Comparison of ENCODE assay signal across 21 cellular contexts in genomic region chr1:198643001-198643400, GRCh38. TPM values are rescaled to one million over a fixed set of nuclear protein-coding genes. Genes with fewer than 3 reads are reported as not detected.
DNase-seq lines count a peak whose midpoint lies in the region; ATAC-seq and TF ChIP-seq lines count a peak whose summit lies in the region.
"Had no signal": no experiment of that assay in that cellular context is flagged by ENCODE, and none has a peak within 500 bp of the region (broad histone marks: within the 10 kb centered on the region; RNA-seq: fewer than 3 reads in every experiment).

No MANE protein-coding gene starts in this region.

- peaks cover 54 to 61% of the 10 kb centered on the region in 2 donors for H3K36me3 Mint-ChIP-seq in CD14-positive monocyte
- H3K36me3 Mint-ChIP-seq in CD8-positive, alpha-beta memory T cell, result peaks cover 29 to 68% (median 30%) of the 10 kb centered on the region in 3 donors
- H3K36me3 Mint-ChIP-seq in activated CD8-positive, alpha-beta T cell treated with anti-CD3 and anti-CD28 coated beads for 36 hours (ENCODE audit: low read depth), result peaks cover 74% of the 10 kb centered on the region

- H3K9me3 Mint-ChIP-seq in CD14-positive monocyte, result no peaks in the 10 kb centered on the region
- H3K9me3 Mint-ChIP-seq in CD8-positive, alpha-beta memory T cell, result no peaks in the 10 kb centered on the region
- H3K9me3 Mint-ChIP-seq in activated CD8-positive, alpha-beta T cell treated with anti-CD3 and anti-CD28 coated beads for 36 hours, result no peaks in the 10 kb centered on the region

- intact Hi-C loops in CD14-positive monocyte (cut with micrococcal nuclease), result loop anchor here (5.0 kb wide), 1 partner anchor 39 kb away; no protein-coding TSS in a partner anchor
- intact Hi-C loops in activated CD8-positive, alpha-beta T cell treated with anti-CD3 and anti-CD28 coated beads for 36 hours (cut with micrococcal nuclease), result no loop called here
- intact Hi-C loops in lower lobe of right lung (cut with DNase I), result no loop called here

- no peaks in the 10 kb centered on the region for H3K9me3 ChIP-seq in CD8-positive, alpha-beta memory T cell (ENCODE audit: low read length)
- H3K9me3 ChIP-seq in lower lobe of right lung (no peaks in the 10 kb centered on the region), suprapubic skin (no peaks in the 10 kb centered on the region)
- H3K9me3 ChIP-seq: body of pancreas, tibial artery had no signal

- TF ChIP-seq POLR2A in suprapubic skin (IDR thresholded peaks at IDR 0.05), result no peak

- peak overlapping the region; percentile 55 to 97 (median 93) for H3K27ac Mint-ChIP-seq in CD14-positive monocyte
- H3K27ac Mint-ChIP-seq in CD8-positive, alpha-beta memory T cell, result peak overlapping the region; percentile 87 to 99 (median 92)
- peak overlapping the region; percentile 97 for H3K27ac Mint-ChIP-seq in activated CD8-positive, alpha-beta T cell treated with anti-CD3 and anti-CD28 coated beads for 36 hours

- peaks cover 58% of the 10 kb centered on the region for H3K4me1 Mint-ChIP-seq in CD14-positive monocyte
- peaks cover 40 to 61% (median 42%) of the 10 kb centered on the region in 3 donors for H3K4me1 Mint-ChIP-seq in CD8-positive, alpha-beta memory T cell
- peaks cover 24% of the 10 kb centered on the region for H3K4me1 Mint-ChIP-seq in activated CD8-positive, alpha-beta T cell treated with anti-CD3 and anti-CD28 coated beads for 36 hours (ENCODE audit: low read depth)

- no peak for TF ChIP-seq CTCF in CD14-positive monocyte (IDR thresholded peaks at IDR 0.05)
- TF ChIP-seq CTCF in activated CD8-positive, alpha-beta T cell treated with anti-CD3 and anti-CD28 coated beads for 36 hours (IDR thresholded peaks at IDR 0.05), result no peak
- TF ChIP-seq CTCF in lower lobe of right lung (IDR thresholded peaks at IDR 0.05), result no peak
- no peak for TF ChIP-seq CTCF in suprapubic skin (IDR thresholded peaks at IDR 0.05)

- no peaks in the 10 kb centered on the region for H3K27me3 Mint-ChIP-seq in CD14-positive monocyte (ENCODE audit: low read depth in 3 of 3)
- H3K27me3 Mint-ChIP-seq in CD8-positive, alpha-beta memory T cell, result no peaks in the 10 kb centered on the region
- H3K27me3 Mint-ChIP-seq in activated CD8-positive, alpha-beta T cell treated with anti-CD3 and anti-CD28 coated beads for 36 hours, result no peaks in the 10 kb centered on the region

- H3K36me3 ChIP-seq in CD8-positive, alpha-beta memory T cell (ENCODE audit: insufficient read depth, low read length), result peaks cover 27% of the 10 kb centered on the region
- H3K36me3 ChIP-seq in lower lobe of right lung, result no peaks in the 10 kb centered on the region
- H3K36me3 ChIP-seq in suprapubic skin, result no peaks in the 10 kb centered on the region
- H3K36me3 ChIP-seq: tibial artery had no signal

- peak overlapping the region; percentile 82 to 92 for H3K4me3 Mint-ChIP-seq in CD14-positive monocyte
- H3K4me3 Mint-ChIP-seq in CD8-positive, alpha-beta memory T cell, result peak overlapping the region; percentile 85 to 96 (median 91)
- H3K4me3 Mint-ChIP-seq in activated CD8-positive, alpha-beta T cell treated with anti-CD3 and anti-CD28 coated beads for 36 hours, result peak overlapping the region; percentile 86

- CTCF ChIA-PET in CD8-positive, alpha-beta memory T cell (lab: Charles Lee), result no interaction called here
- CTCF ChIA-PET in activated CD8-positive, alpha-beta T cell treated with anti-CD3 and anti-CD28 coated beads for 36 hours (lab: Charles Lee), result no interaction called here

- no peak for DNase-seq in CD14-positive monocyte (ENCODE audit: low spot score)
- DNase-seq in CD8-positive, alpha-beta memory T cell, result no peak
- no peak for DNase-seq in activated CD8-positive, alpha-beta T cell treated with anti-CD3 and anti-CD28 coated beads for 36 hours
- DNase-seq in lower lobe of right lung, result no peak
- no peak for DNase-seq in stimulated activated CD4-positive, alpha-beta T cell treated with anti-CD3 and anti-CD28 coated beads, Interleukin-4, amount 100 ng/mL, for 4 hours
- DNase-seq in putamen (ENCODE audit: low spot score), result no peak
- DNase-seq in suprapubic skin (ENCODE audit: low spot score in 2 of 2), result no peak
- DNase-seq: activated CD4-positive, CD25-positive, alpha-beta regulatory T cell treated with anti-CD3 and anti-CD28 coated beads, Interleukin-2, amount 50 U/mL, for 72 hours; body of pancreas; cortex of kidney; foreskin melanocyte; left colon; MV-4-11; NCI-H2029 treated with DMSO at 0.1 percent for 48 hours; NCI-H524; SIG-M5; stimulated activated CD4-positive, alpha-beta T cell treated with anti-CD3 and anti-CD28 coated beads, Interleukin-4, amount 100 ng/mL, for 24 hours; stimulated activated CD8-positive, alpha-beta memory T cell treated with anti-CD3 and anti-CD28 coated beads, Interleukin-4, amount 100 ng/mL, for 48 hours; T1000; tibial artery had no signal

- H3K4me1 ChIP-seq in CD8-positive, alpha-beta memory T cell (ENCODE audit: insufficient read depth, low read length), result peaks cover 52% of the 10 kb centered on the region
- peaks cover 3% of the 10 kb centered on the region for H3K4me1 ChIP-seq in lower lobe of right lung
- H3K4me1 ChIP-seq in suprapubic skin, result no peaks in the 10 kb centered on the region
- H3K4me1 ChIP-seq: body of pancreas, tibial artery had no signal

- TF ChIP-seq EP300 in suprapubic skin (IDR thresholded peaks at IDR 0.05), result no peak

- POLR2A ChIA-PET in CD8-positive, alpha-beta memory T cell (lab: Charles Lee), result interaction anchor here (1.0 to 1.4 kb wide), 2 partner anchors 22 to 36 kb away, joined by 3 to 8 read pairs; no protein-coding TSS in a partner anchor
- POLR2A ChIA-PET in activated CD8-positive, alpha-beta T cell treated with anti-CD3 and anti-CD28 coated beads for 36 hours (lab: Charles Lee), result interaction anchor here (0.8 to 1.7 kb wide), 5 partner anchors 14 to 121 kb away, joined by 3 to 10 read pairs (median 7); no protein-coding TSS in a partner anchor

- ATAC-seq in activated CD8-positive, alpha-beta T cell treated with anti-CD3 and anti-CD28 coated beads for 36 hours, result no peak
- ATAC-seq in lower lobe of right lung (no peak), GM19324 (IDR thresholded peaks at IDR 0.05; ENCODE audit: low FRiP score, unreplicated experiment) (no peak)
- ATAC-seq: body of pancreas, left colon had no signal

- peak overlapping the region; percentile 91 for H3K27ac ChIP-seq in CD8-positive, alpha-beta memory T cell (ENCODE audit: low read depth, low read length)
- H3K27ac ChIP-seq in lower lobe of right lung (no peak overlapping the region), suprapubic skin (no peak overlapping the region)
- H3K27ac ChIP-seq: body of pancreas, tibial artery had no signal

- H3K27me3 ChIP-seq in CD8-positive, alpha-beta memory T cell (ENCODE audit: insufficient read depth, low read length, poor library complexity, severe bottlenecking), result no peaks in the 10 kb centered on the region
- H3K27me3 ChIP-seq in lower lobe of right lung (ENCODE audit: low read depth) (no peaks in the 10 kb centered on the region), suprapubic skin (no peaks in the 10 kb centered on the region)
- H3K27me3 ChIP-seq: body of pancreas, tibial artery had no signal

- peak overlapping the region; percentile 85 for H3K4me3 ChIP-seq in CD8-positive, alpha-beta memory T cell (ENCODE audit: low read length)
- H3K4me3 ChIP-seq in lower lobe of right lung (peak overlapping the region; percentile 9), suprapubic skin (no peak overlapping the region)
- H3K4me3 ChIP-seq: body of pancreas, tibial artery had no signal

RNA-seq across cellular contexts. Expression of gene PTPRC, which starts 4.2 kb away (rescaled TPM):
- 100 to 1,000 TPM; 667 to 992 TPM for polyA plus RNA-seq in CD14-positive monocyte
- 100 to 1,000 TPM; 311 to 319 TPM for total RNA-seq in CD8-positive, alpha-beta memory T cell
- 1,381 TPM for polyA plus RNA-seq in CD8-positive, alpha-beta memory T cell
- 100 to 1,000 TPM; 475 to 499 TPM for total RNA-seq in activated CD8-positive, alpha-beta T cell treated with anti-CD3 and anti-CD28 coated beads for 36 hours
- total RNA-seq in lower lobe of right lung (214 TPM), suprapubic skin (10 to 100 TPM in 1 of 4 donors, 1 to 10 TPM in 3; 4.7 to 11.4 (median 6.7) TPM)

Comparison
In these comparisons a context has a peak if more than half of its experiments do, and no peak if none do; other contexts are left out.
1. RNA of gene PTPRC, which starts 4.2 kb away (total RNA-seq): 475 to 499 TPM in activated CD8-positive, alpha-beta T cell treated with anti-CD3 and anti-CD28 coated beads for 36 hours, 311 to 319 TPM in CD8-positive, alpha-beta memory T cell and 214 TPM in lower lobe of right lung (single experiment); 4.7 to 11.4 TPM in suprapubic skin; every median in the first group is over 10 times any median in the second.
2. intact Hi-C loops: an anchor here in CD14-positive monocyte (5.0 kb wide); none called in activated CD8-positive, alpha-beta T cell treated with anti-CD3 and anti-CD28 coated beads for 36 hours and lower lobe of right lung.
3. Peak in every context shown above with its lines, with median percentiles within 50 percentile points of each other: H3K27ac Mint-ChIP-seq and H3K4me3 Mint-ChIP-seq.